11 cellular contexts compared by ENCODE assay signal in genomic region chr15:58839485-58839884, GRCh38.
A peak's percentile ranks its signal among the peaks of the same experiment; 100 is the strongest.
DNase-seq lines count a peak whose midpoint lies in the region; ATAC-seq, FAIRE-seq and TF ChIP-seq lines count a peak whose summit lies in the region.
"Had no signal": no experiment of that assay in that cellular context is flagged by ENCODE, and none has a peak within 500 bp of the region (broad histone marks: within the 10 kb centered on the region; RNA-seq: fewer than 3 reads in every experiment).

No MANE protein-coding gene starts in this region.

- no peaks in the 10 kb centered on the region for H3K9me3 Mint-ChIP-seq in CD4-positive, alpha-beta T cell

- H3K9me2 ChIP-seq in hepatocyte (replicated peaks; ENCODE audit: insufficient read depth): no peaks in the 10 kb centered on the region

- H3K4me1 ChIP-seq in RWPE2 (ENCODE audit: insufficient read depth, poor library complexity, severe bottlenecking) (no peaks in the 10 kb centered on the region), hepatocyte (ENCODE audit: insufficient read depth) (no peaks in the 10 kb centered on the region), ovary (ENCODE audit: insufficient read depth) (no peaks in the 10 kb centered on the region)

- TF ChIP-seq POLR2A in H54 (IDR thresholded peaks at IDR 0.05; ENCODE audit: low read depth, low read length) (no peak), ovary (IDR thresholded peaks at IDR 0.05) (no peak)

- POLR2A ChIA-PET in CD4-positive, alpha-beta T cell (lab: Charles Lee): no interaction called here

- H3K4me3 Mint-ChIP-seq in CD4-positive, alpha-beta T cell: no peak overlapping the region

- H3K27ac ChIP-seq in CD4-positive, alpha-beta T cell (ENCODE audit: low read depth, low read length): no peak overlapping the region
- H3K27ac ChIP-seq in RWPE2 (ENCODE audit: poor library complexity, severe bottlenecking) (peak overlapping the region; percentile 4), hepatocyte (no peak overlapping the region), ovary (no peak overlapping the region)

- H3K27ac Mint-ChIP-seq in CD4-positive, alpha-beta T cell: no peak overlapping the region

- H3K9me3 ChIP-seq in CD4-positive, alpha-beta T cell (ENCODE audit: control insufficient read depth, low read length): no peaks in the 10 kb centered on the region
- H3K9me3 ChIP-seq in RWPE2 (ENCODE audit: severe bottlenecking) (no peaks in the 10 kb centered on the region), hepatocyte (ENCODE audit: low read depth) (no peaks in the 10 kb centered on the region), ovary (no peaks in the 10 kb centered on the region)

- CTCF ChIA-PET in CD4-positive, alpha-beta T cell (lab: Charles Lee): interaction anchor here (0.6 kb wide), 1 partner anchor 407 kb away, joined by 3 read pairs; no protein-coding TSS in a partner anchor

- no peaks in the 10 kb centered on the region for H3K4me1 Mint-ChIP-seq in CD4-positive, alpha-beta T cell (ENCODE audit: low read depth)

- peak; percentile 23 for TF ChIP-seq CTCF in CD4-positive, alpha-beta T cell (IDR thresholded peaks at IDR 0.05)
- TF ChIP-seq CTCF in RWPE2 (IDR thresholded peaks at IDR 0.05; ENCODE audit: poor library complexity, severe bottlenecking) (peak; percentile 73), hepatocyte (IDR thresholded peaks at IDR 0.05; ENCODE audit: poor library complexity) (peak; percentile 25), ovary (IDR thresholded peaks at IDR 0.05) (no peak)

- WGBS in hepatocyte (ENCODE audit: low lambda C conversion rate, missing lambda C conversion rate): 88% methylated on average over 1 of the region's 1 CpG
- WGBS in ovary, 3 donors: 92 to 100% (median 94%) methylated on average over 1 of the region's 1 CpG

- H2AFZ ChIP-seq in hepatocyte: no peak overlapping the region

- no peak for FAIRE-seq in H54 (lab: Jason Lieb, UNC)

- H3K27me3 ChIP-seq in CD4-positive, alpha-beta T cell (ENCODE audit: control insufficient read depth, insufficient read depth, low read length): no peaks in the 10 kb centered on the region
- H3K27me3 ChIP-seq in RWPE2 (ENCODE audit: insufficient read depth, poor library complexity, severe bottlenecking) (no peaks in the 10 kb centered on the region), hepatocyte (no peaks in the 10 kb centered on the region), ovary (no peaks in the 10 kb centered on the region)

- no peaks in the 10 kb centered on the region for H4K20me1 ChIP-seq in hepatocyte (ENCODE audit: insufficient read depth, poor library complexity, severe bottlenecking)

- peaks cover 19% of the 10 kb centered on the region for H3K36me3 Mint-ChIP-seq in CD4-positive, alpha-beta T cell (ENCODE audit: low read depth)

- H3K27me3 Mint-ChIP-seq in CD4-positive, alpha-beta T cell: no peaks in the 10 kb centered on the region

- TF ChIP-seq EP300 in ovary (IDR thresholded peaks at IDR 0.05): no peak

- DNase-seq in CD4-positive, alpha-beta T cell: no peak
- DNase-seq in H54 (ENCODE audit: insufficient read length, low spot score): peak; percentile 6
- no peak for DNase-seq in RWPE2 (ENCODE audit: low spot score)
- DNase-seq in hepatocyte (ENCODE audit: low spot score): no peak
- DNase-seq in retina: no peak
- DNase-seq in ovary: no peak
- DNase-seq in glomerular visceral epithelial cell (ENCODE audit: extremely low spot score): no peak
- DNase-seq: activated gamma-delta T cell treated with Interleukin-2 at 50 U/mL for 16 hours, head of caudate nucleus had no signal

- ATAC-seq in CD4-positive, alpha-beta T cell (ENCODE audit: poor library complexity): no peak
- ATAC-seq in RWPE2 (ENCODE audit: low read depth): peak; percentile 73
- ATAC-seq in GM18873 (IDR thresholded peaks at IDR 0.05; ENCODE audit: low FRiP score, unreplicated experiment): no peak
- ATAC-seq: Right ventricle myocardium inferior had no signal

- no peak overlapping the region for H3K4me2 ChIP-seq in hepatocyte

- H3K36me3 ChIP-seq in RWPE2 (ENCODE audit: low read depth) (peaks cover 53% of the 10 kb centered on the region), hepatocyte (replicated peaks; ENCODE audit: insufficient read depth, low read depth) (no peaks in the 10 kb centered on the region), ovary (no peaks in the 10 kb centered on the region)

- intact Hi-C loops in CD4-positive, alpha-beta T cell (cut with DNase I, micrococcal nuclease): no loop called here
- intact Hi-C loops in ovary (cut with DNase I): no loop called here

- H3K79me2 ChIP-seq in hepatocyte: no peaks in the 10 kb centered on the region

- no peak overlapping the region for H3K4me3 ChIP-seq in RWPE2 (ENCODE audit: severe bottlenecking)
- no peak overlapping the region for H3K4me3 ChIP-seq in hepatocyte
- no peak overlapping the region for H3K4me3 ChIP-seq in ovary

Comparison
In these comparisons a context has a peak if more than half of its experiments do, and no peak if none do; other contexts are left out.
1. CTCF ChIP-seq: peak in CD4-positive, alpha-beta T cell (single experiment), RWPE2 (single experiment) and hepatocyte (single experiment); none in ovary (0 of 3).